Comparison of ENCODE assay signal across 9 cellular contexts in genomic region chr6:161168281-161168891, GRCh38.
DNase-seq lines count a peak whose midpoint lies in the region; ATAC-seq, FAIRE-seq and TF ChIP-seq lines count a peak whose summit lies in the region.
"Had no signal": no experiment of that assay in that cellular context is flagged by ENCODE, and none has a peak within 500 bp of the region (broad histone marks: within the 10 kb centered on the region; RNA-seq: fewer than 3 reads in every experiment).

No MANE protein-coding gene starts in this region.

- H3K27ac ChIP-seq in dorsolateral prefrontal cortex (peak overlapping the region; percentile 8 to 86 (median 72)), coronary artery (no peak overlapping the region)
- H3K27ac ChIP-seq: HL-60 had no signal

- no peak for FAIRE-seq in D721Med (lab: Jason Lieb, UNC)

- TF ChIP-seq CTCF in dorsolateral prefrontal cortex (IDR thresholded peaks at IDR 0.05 in 54 of 56, conservative IDR thresholded peaks at IDR 0.05 in 2 of 56; ENCODE audit: low read depth in 1 of 56, partially characterized antibody in 56 of 56) (no peak), coronary artery (IDR thresholded peaks at IDR 0.05) (no peak), D721Med (IDR thresholded peaks at IDR 0.05; ENCODE audit: insufficient read depth, missing control alignments) (no peak)

- no peak for ATAC-seq in GM19328 (IDR thresholded peaks at IDR 0.05; ENCODE audit: unreplicated experiment)

- H3K4me3 ChIP-seq in dorsolateral prefrontal cortex (no peak overlapping the region), coronary artery (no peak overlapping the region)

- DNase-seq in ELR (ENCODE audit: low read depth) (peak; percentile 99), NCI-H226 (peak; percentile 93), dorsolateral prefrontal cortex (peak in 4 of 10 donors; percentile 41 to 77 (median 64)), non-pigmented ciliary epithelial cell (ENCODE audit: low read depth) (peak; percentile 96), coronary artery (ENCODE audit: low spot score) (no peak), D721Med (ENCODE audit: insufficient read length, low spot score) (no peak)
- no peak for DNase-seq in stimulated activated CD8-positive, alpha-beta memory T cell treated with anti-CD3 and anti-CD28 coated beads, Interleukin-4, amount 100 ng/mL, for 48 hours

- no peaks in the 10 kb centered on the region for H3K27me3 ChIP-seq in dorsolateral prefrontal cortex

- intact Hi-C loops in dorsolateral prefrontal cortex (cut with DNase I): loop anchor here in 1 of 2 donors (5.0 kb wide), 1 partner anchor 59 kb away; no protein-coding TSS in a partner anchor

Comparison
In these comparisons a context has a peak if more than half of its experiments do, and no peak if none do; other contexts are left out.
1. DNase-seq: peak in ELR (single experiment), NCI-H226 (single experiment) and non-pigmented ciliary epithelial cell (single experiment); none in coronary artery (single experiment), D721Med (single experiment) and stimulated activated CD8-positive, alpha-beta memory T cell treated with anti-CD3 and anti-CD28 coated beads, Interleukin-4, amount 100 ng/mL, for 48 hours (single experiment).
2. H3K27ac ChIP-seq: peak in dorsolateral prefrontal cortex (59 of 59); none in coronary artery (0 of 2).